ENCODE assay signal across 8 cellular contexts in genomic region chr1:206935491-206936067, GRCh38. TPM values are rescaled to one million over a fixed set of nuclear protein-coding genes. Genes with fewer than 3 reads are reported as not detected.
DNase-seq lines count a peak whose midpoint lies in the region; ATAC-seq and TF ChIP-seq lines count a peak whose summit lies in the region.

No MANE protein-coding gene starts in this region.

- in situ Hi-C loops in mammary epithelial cell (cut with MboI; ENCODE audit: low sequenced_read_pairs in 2 of 2) = no loop called here

- no peak overlapping the region for H2AFZ ChIP-seq in mammary epithelial cell (ENCODE audit: low read depth, low read length)

- peak; percentile 47 for TF ChIP-seq CTCF in left ventricle myocardium inferior (IDR thresholded peaks at IDR 0.05; ENCODE audit: borderline replicate concordance)
- peak; percentile 21 to 26 for TF ChIP-seq CTCF in mammary epithelial cell (conservative IDR thresholded peaks at IDR 0.05 in 1 of 2, IDR thresholded peaks at IDR 0.05 in 1 of 2; ENCODE audit: extremely low read depth in 1 of 2, insufficient read depth in 1 of 2, low read depth in 1 of 2, low read length in 2 of 2)

- no TSS peak for BruUV-seq in mammary epithelial cell (replicated peaks; lab: Mats Ljungman, UMichigan)

- no peak overlapping the region for H3K4me2 ChIP-seq in mammary epithelial cell (ENCODE audit: insufficient read depth, low read depth, low read length)

- no peak overlapping the region for H3K4me3 ChIP-seq in left ventricle myocardium inferior
- H3K4me3 ChIP-seq in mammary epithelial cell (replicated peaks in 1 of 3; ENCODE audit: insufficient read depth in 1 of 3, low read depth in 2 of 3, low read length in 3 of 3) = no peak overlapping the region

- DNase-seq in left ventricle myocardium inferior (no peak), Right ventricle myocardium inferior (ENCODE audit: missing footprints) (no peak), RPMI7951 (ENCODE audit: low read depth) (peak; percentile 46), mammary epithelial cell (no peak), myocyte (ENCODE audit: low read depth) (peak; percentile 39), NCI-H2107 (lab: John Stamatoyannopoulos, UW) (no peak)

- H3K4me1 ChIP-seq in left ventricle myocardium inferior (no peaks in the 10 kb centered on the region), mammary epithelial cell (ENCODE audit: insufficient read depth, low read length) (peaks cover 22% of the 10 kb centered on the region)

- dilution Hi-C loops in mammary epithelial cell (cut with HindIII; ENCODE audit: low sequenced_read_pairs) = no loop called here

- H4K20me1 ChIP-seq in mammary epithelial cell (ENCODE audit: insufficient read depth, low read length) = no peaks in the 10 kb centered on the region

- intact Hi-C loops in left ventricle myocardium inferior (cut with micrococcal nuclease) = no loop called here
- intact Hi-C loops in Right ventricle myocardium inferior (cut with DNase I) = loop anchor here (10.0 kb wide), 1 partner anchor 139 kb away; no protein-coding TSS in a partner anchor
- intact Hi-C loops in mammary epithelial cell (cut with micrococcal nuclease) = loop anchor here (5.0 kb wide), 1 partner anchor 42 kb away; no protein-coding TSS in a partner anchor

- no peak overlapping the region for H3K9ac ChIP-seq in mammary epithelial cell (ENCODE audit: insufficient read depth, low read length)

- CTCF ChIA-PET in mammary epithelial cell (lab: Charles Lee; ENCODE audit: low non-redundant PET) = no interaction called here

- WGBS in mammary epithelial cell (ENCODE audit: low coverage, missing lambda C conversion rate) = 98% methylated on average over 13 of the region's 19 CpGs

- H3K36me3 ChIP-seq in left ventricle myocardium inferior (no peaks in the 10 kb centered on the region), mammary epithelial cell (ENCODE audit: insufficient read depth, low read length) (no peaks in the 10 kb centered on the region)

- no peaks in the 10 kb centered on the region for H3K79me2 ChIP-seq in mammary epithelial cell (ENCODE audit: insufficient read depth, low read length)

- H3K27me3 ChIP-seq in left ventricle myocardium inferior (ENCODE audit: low read depth) (peaks cover 17% of the 10 kb centered on the region), mammary epithelial cell (ENCODE audit: insufficient read depth, low read length) (no peaks in the 10 kb centered on the region)

- no peak for ATAC-seq in Right ventricle myocardium inferior
- ATAC-seq in HG03521 (IDR thresholded peaks at IDR 0.05; ENCODE audit: unreplicated experiment) = no peak
- no peak for ATAC-seq in GM21576 (IDR thresholded peaks at IDR 0.05; ENCODE audit: unreplicated experiment)

- H3K9me3 ChIP-seq in left ventricle myocardium inferior (replicated peaks) = no peaks in the 10 kb centered on the region
- H3K9me3 ChIP-seq in mammary epithelial cell (replicated peaks; ENCODE audit: insufficient read depth, low read length) = no peaks in the 10 kb centered on the region

- no peak overlapping the region for H3K27ac ChIP-seq in left ventricle myocardium inferior (replicated peaks)
- no peak overlapping the region for H3K27ac ChIP-seq in mammary epithelial cell (ENCODE audit: insufficient read depth, low read depth, low read length)

RNA-seq across cellular contexts. Expression of gene PIGR, which starts 10.7 kb away (rescaled TPM):
- total RNA-seq in left ventricle myocardium inferior = 0.91 TPM
- not detected for total RNA-seq in Right ventricle myocardium inferior
- not detected in 2 replicates for total RNA-seq in RPMI7951 (2014; rRNA removed; shearing (Covaris generic))
- total RNA-seq in mammary epithelial cell = 10 to 100 TPM in 1 of 2 donors, not detected in 1; 10.7 TPM
- 0.03 TPM for polyA plus RNA-seq in mammary epithelial cell
- 1.4 TPM for polyA minus RNA-seq in mammary epithelial cell
- total RNA-seq in myocyte = not detected in 2 replicates
- polyA plus RNA-seq in myocyte (2012) = not detected

RNA-seq across cellular contexts. Expression of gene FCMR, which starts 13.8 kb away (rescaled TPM):
- total RNA-seq in left ventricle myocardium inferior (3.3 TPM), Right ventricle myocardium inferior (6.3 TPM), mammary epithelial cell (1 to 10 TPM; 1.2 to 5.0 TPM), myocyte (not detected in 2 replicates)
- total RNA-seq in RPMI7951 (2014; rRNA removed; shearing (Covaris generic)) = 0.68 and 1.7 TPM in 2 replicates
- polyA plus RNA-seq in mammary epithelial cell = 5.4 TPM
- polyA minus RNA-seq in mammary epithelial cell = not detected
- polyA plus RNA-seq in myocyte (2012) = not detected

RNA-seq across cellular contexts. Expression of gene FCAMR, which starts 34.7 kb away (rescaled TPM):
- total RNA-seq in left ventricle myocardium inferior (not detected), Right ventricle myocardium inferior (not detected), mammary epithelial cell (not detected), myocyte (not detected in 2 replicates)
- total RNA-seq in RPMI7951 (2014; rRNA removed; shearing (Covaris generic)) = not detected in 2 replicates
- polyA plus RNA-seq in mammary epithelial cell = not detected
- not detected for polyA minus RNA-seq in mammary epithelial cell
- not detected for polyA plus RNA-seq in myocyte (2012)

RNA-seq across cellular contexts. Expression of gene IL24, which starts 38.3 kb away (rescaled TPM):
- total RNA-seq in left ventricle myocardium inferior = not detected
- total RNA-seq in Right ventricle myocardium inferior = not detected
- total RNA-seq in RPMI7951 (2014; rRNA removed; shearing (Covaris generic)) = 2.1 and 2.6 TPM in 2 replicates
- total RNA-seq in mammary epithelial cell = not detected
- 0.09 TPM for polyA plus RNA-seq in mammary epithelial cell
- polyA minus RNA-seq in mammary epithelial cell = not detected
- total RNA-seq in myocyte = not detected in 2 replicates
- polyA plus RNA-seq in myocyte (2012) = not detected

Comparison
In these comparisons a context has a peak if more than half of its experiments do, and no peak if none do; other contexts are left out.
1. DNase-seq: peak in RPMI7951 (single experiment) and myocyte (single experiment); none in left ventricle myocardium inferior (single experiment), Right ventricle myocardium inferior (single experiment), mammary epithelial cell (single experiment) and NCI-H2107 (single experiment).